18 cellular contexts compared by ENCODE assay signal in the genomic region with DNA sequence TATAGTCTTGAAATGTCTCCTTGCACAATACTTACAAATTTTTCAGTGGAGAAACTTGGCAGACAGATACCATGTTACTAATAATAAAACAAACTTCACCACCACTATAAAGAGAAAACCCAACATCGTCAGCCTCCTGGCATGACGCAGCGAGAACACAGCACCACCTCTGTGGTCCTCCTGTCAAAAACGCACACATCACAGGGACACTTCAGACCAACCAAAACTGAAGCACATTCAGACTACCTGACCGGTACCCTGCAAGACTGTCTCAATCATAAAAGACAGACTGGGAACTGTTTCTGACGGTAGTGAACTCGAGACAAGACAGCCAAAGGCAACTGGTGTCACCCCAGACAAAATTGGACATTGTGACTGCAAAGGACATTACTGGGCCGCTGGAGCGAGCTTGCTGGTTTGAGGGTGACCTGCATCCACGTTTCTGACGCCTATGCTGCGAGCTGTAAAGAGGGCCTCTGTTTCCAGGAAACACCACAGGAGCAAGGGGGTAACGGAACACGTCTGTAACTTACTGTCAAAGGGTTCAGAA. TPM values are rescaled to one million over a fixed set of nuclear protein-coding genes. Genes with fewer than 3 reads are reported as not detected.
DNase-seq lines count a peak whose midpoint lies in the region; ATAC-seq, FAIRE-seq and TF ChIP-seq lines count a peak whose summit lies in the region.
"Had no signal": no experiment of that assay in that cellular context is flagged by ENCODE, and none has a peak within 500 bp of the region (broad histone marks: within the 10 kb centered on the region; RNA-seq: fewer than 3 reads in every experiment).

No MANE protein-coding gene starts in this region.

- ATAC-seq in HepG2 (no peak), body of pancreas (no peak)

- no peaks in the 10 kb centered on the region for H3K4me1 ChIP-seq in HepG2 (ENCODE audit: insufficient read depth, low read length)
- peaks cover 0 to 14% (median 8%) of the 10 kb centered on the region in 4 donors for H3K4me1 ChIP-seq in tibial artery
- H3K4me1 ChIP-seq in body of pancreas = no peaks in the 10 kb centered on the region
- H3K4me1 ChIP-seq: parathyroid adenoma had no signal

- H3K27ac ChIP-seq in HepG2 (ENCODE audit: extremely low read length, insufficient read depth, low read length) (no peak overlapping the region), tibial artery (peak overlapping the region; percentile 64 to 69), body of pancreas (no peak overlapping the region)
- H3K27ac ChIP-seq: BLaER1, parathyroid adenoma, PC-9 had no signal

- no peaks in the 10 kb centered on the region for H3K79me2 ChIP-seq in HepG2 (ENCODE audit: insufficient read depth, low read length)
- H3K79me2 ChIP-seq: parathyroid adenoma had no signal

- no peak overlapping the region for H3K9ac ChIP-seq in HepG2 (ENCODE audit: insufficient read depth, low read depth, low read length)
- H3K9ac ChIP-seq: BLaER1, parathyroid adenoma had no signal

- TF ChIP-seq RAD21 in HepG2 (CRISPR knock-in tag; IDR thresholded peaks at IDR 0.05) = no peak

- H3K36me3 Mint-ChIP-seq in activated naive CD8-positive, alpha-beta T cell treated with anti-CD3 and anti-CD28 coated beads for 36 hours = peaks cover 57% of the 10 kb centered on the region

- H3K27ac Mint-ChIP-seq in activated naive CD8-positive, alpha-beta T cell treated with anti-CD3 and anti-CD28 coated beads for 36 hours = peak overlapping the region; percentile 61
- H3K27ac Mint-ChIP-seq: activated CD4-positive, alpha-beta T cell treated with anti-CD3 and anti-CD28 coated beads, Interleukin-2, amount 10 ng/mL, durations not matched to agents 24 days and 14 days had no signal

- in situ Hi-C loops in HepG2 (cut with HindIII; ENCODE audit: extremely low pct_ligation_motif_present, low pct_unique_long_range_greater_than_20kb) = no loop called here

- no peak for TF ChIP-seq CTCF in HepG2 (CRISPR knock-in tag; IDR thresholded peaks at IDR 0.05)
- TF ChIP-seq CTCF in tibial artery (IDR thresholded peaks at IDR 0.05) = no peak
- TF ChIP-seq CTCF in foreskin fibroblast (IDR thresholded peaks at IDR 0.05; ENCODE audit: low read depth, low read length) = no peak
- no peak for TF ChIP-seq CTCF in D721Med (IDR thresholded peaks at IDR 0.05; ENCODE audit: insufficient read depth, missing control alignments)
- no peak for TF ChIP-seq CTCF in body of pancreas (IDR thresholded peaks at IDR 0.05)

- TF ChIP-seq EP300 in HepG2 (IDR thresholded peaks at IDR 0.05; ENCODE audit: low read depth in 2 of 2, low read length in 2 of 2) (no peak), HepG2 (CRISPR knock-in tag; IDR thresholded peaks at IDR 0.05; ENCODE audit: borderline replicate concordance) (no peak)

- no peak overlapping the region for H2AFZ ChIP-seq in HepG2 (ENCODE audit: low read length)
- H2AFZ ChIP-seq: parathyroid adenoma, PC-9 had no signal

- no peaks in the 10 kb centered on the region for H4K20me1 ChIP-seq in HepG2 (ENCODE audit: insufficient read depth, low read length)

- H3K4me3 ChIP-seq in HepG2 (replicated peaks in 1 of 3; ENCODE audit: insufficient read depth in 1 of 3, low read depth in 2 of 3, low read length in 3 of 3) (no peak overlapping the region), tibial artery (no peak overlapping the region), foreskin fibroblast (ENCODE audit: low read depth in 1 of 2, low read length in 2 of 2) (no peak overlapping the region), body of pancreas (no peak overlapping the region)
- H3K4me3 ChIP-seq: BLaER1, PC-9 had no signal

- no peaks in the 10 kb centered on the region for H3K27me3 ChIP-seq in HepG2 (ENCODE audit: control insufficient read depth in 1 of 2, insufficient read depth in 2 of 2, low read length in 2 of 2)
- H3K27me3 ChIP-seq in tibial artery = no peaks in the 10 kb centered on the region
- no peaks in the 10 kb centered on the region for H3K27me3 ChIP-seq in body of pancreas
- H3K27me3 ChIP-seq: BLaER1 had no signal

- intact Hi-C loops in HepG2 (cut with micrococcal nuclease; ENCODE audit: unreplicated experiment) (no loop called here), tibial artery (cut with DNase I; ENCODE audit: low total_unique reads) (no loop called here), body of pancreas (cut with DNase I) (no loop called here)

- no peaks in the 10 kb centered on the region for H3K9me3 ChIP-seq in HepG2 (ENCODE audit: low read length)
- H3K9me3 ChIP-seq in tibial artery = no peaks in the 10 kb centered on the region
- no peaks in the 10 kb centered on the region for H3K9me3 ChIP-seq in body of pancreas
- H3K9me3 ChIP-seq: BLaER1 had no signal

- DNase-seq in activated naive CD8-positive, alpha-beta T cell treated with anti-CD3 and anti-CD28 coated beads for 36 hours = no peak
- DNase-seq in fibroblast of gingiva (ENCODE audit: low read depth) (peak; percentile 39), HepG2 (ENCODE audit: low spot score) (no peak), tibial artery (no peak), foreskin fibroblast (no peak), D721Med (ENCODE audit: insufficient read length, low spot score) (no peak), body of pancreas (no peak), NCI-H82 (lab: John Stamatoyannopoulos, UW) (no peak)
- DNase-seq: activated CD4-positive, alpha-beta T cell treated with anti-CD3 and anti-CD28 coated beads, Interleukin-2, amount 10 ng/mL, durations not matched to agents 24 days and 14 days; activated naive CD4-positive, alpha-beta T cell; DMS 273 treated with DMSO at 0.1 percent for 48 hours; NCI-H1417 treated with DMSO at 0.1 percent for 48 hours; NCI-H774; PC-9; trophoblast cell had no signal

- H3K9me3 Mint-ChIP-seq in activated naive CD8-positive, alpha-beta T cell treated with anti-CD3 and anti-CD28 coated beads for 36 hours = no peaks in the 10 kb centered on the region
- H3K9me3 Mint-ChIP-seq: activated CD4-positive, alpha-beta T cell treated with anti-CD3 and anti-CD28 coated beads, Interleukin-2, amount 10 ng/mL, durations not matched to agents 24 days and 14 days had no signal

- no peak overlapping the region for H3K4me2 ChIP-seq in HepG2 (ENCODE audit: low read depth, low read length)
- H3K4me2 ChIP-seq: BLaER1, PC-9 had no signal

- BruUV-seq in HepG2 (replicated peaks; lab: Mats Ljungman, UMichigan) = no TSS peak

- TF ChIP-seq POLR2A in HepG2 (IDR thresholded peaks at IDR 0.05; ENCODE audit: insufficient read depth in 1 of 2, low read depth in 2 of 2, low read length in 2 of 2) (no peak), body of pancreas (IDR thresholded peaks at IDR 0.05) (no peak)

- H3K4me1 Mint-ChIP-seq in activated naive CD8-positive, alpha-beta T cell treated with anti-CD3 and anti-CD28 coated beads for 36 hours = no peaks in the 10 kb centered on the region
- H3K4me1 Mint-ChIP-seq: activated CD4-positive, alpha-beta T cell treated with anti-CD3 and anti-CD28 coated beads, Interleukin-2, amount 10 ng/mL, durations not matched to agents 24 days and 14 days had no signal

- POLR2A ChIA-PET in HepG2 (lab: Yijun Ruan, JAX) = no interaction called here

- H3K4me3 Mint-ChIP-seq in activated naive CD8-positive, alpha-beta T cell treated with anti-CD3 and anti-CD28 coated beads for 36 hours = no peak overlapping the region
- H3K4me3 Mint-ChIP-seq: activated CD4-positive, alpha-beta T cell treated with anti-CD3 and anti-CD28 coated beads, Interleukin-2, amount 10 ng/mL, durations not matched to agents 24 days and 14 days had no signal

- CTCF ChIA-PET in HepG2 (lab: Yijun Ruan, JAX; ENCODE audit: low intra/inter-chr PET ratio, low total read pairs) = no interaction called here

- H3K27me3 Mint-ChIP-seq in activated naive CD8-positive, alpha-beta T cell treated with anti-CD3 and anti-CD28 coated beads for 36 hours = no peaks in the 10 kb centered on the region
- H3K27me3 Mint-ChIP-seq: activated CD4-positive, alpha-beta T cell treated with anti-CD3 and anti-CD28 coated beads, Interleukin-2, amount 10 ng/mL, durations not matched to agents 24 days and 14 days had no signal

- WGBS in HepG2 (ENCODE audit: low lambda C conversion rate) = over 99% methylated on average over 14 of the region's 14 CpGs
- WGBS in body of pancreas, 2 donors = 81 to 89% methylated on average over 13 to 14 of the region's 14 CpGs

- no peak for FAIRE-seq in HepG2 (lab: Jason Lieb, UNC)
- FAIRE-seq in D721Med (lab: Jason Lieb, UNC) = no peak
- FAIRE-seq: TTC549 had no signal

- H3K36me3 ChIP-seq in HepG2 (replicated peaks in 1 of 2; ENCODE audit: control insufficient read depth in 1 of 2, insufficient read depth in 2 of 2, low read length in 2 of 2) = peaks cover 21 to 50% of the 10 kb centered on the region in 2 experiments
- peaks cover 28 to 77% (median 64%) of the 10 kb centered on the region in 3 donors for H3K36me3 ChIP-seq in tibial artery
- peaks cover 5 to 32% of the 10 kb centered on the region in 2 donors for H3K36me3 ChIP-seq in body of pancreas (replicated peaks in 1 of 2; ENCODE audit: insufficient read depth in 1 of 2, low read depth in 2 of 2)

RNA-seq across cellular contexts. Expression of a gene that starts 34.4 kb away (rescaled TPM):
- total RNA-seq in activated naive CD8-positive, alpha-beta T cell treated with anti-CD3 and anti-CD28 coated beads for 36 hours = 100 to 1,000 TPM; 148 to 159 TPM
- total RNA-seq in HepG2 (2016; rRNA removed; fragmentation: Illumina TruSeq; extraction: Trizol) (69.1 and 71.4 TPM in 2 replicates), body of pancreas (10 to 100 TPM; 35.0 to 45.8 TPM)
- 12.3 and 15.9 TPM in 2 replicates for total RNA-seq in HepG2 (2016; cell fraction: cytosol; rRNA removed; fragmentation: Illumina TruSeq; extraction: Trizol; ENCODE audit: low read depth)
- 58.5 and 66.7 TPM in 2 replicates for total RNA-seq in HepG2 (2016; cell fraction: insoluble cytoplasmic fraction; rRNA removed; fragmentation: Illumina TruSeq; extraction: Trizol)
- 16.2 and 18.1 TPM in 2 replicates for total RNA-seq in HepG2 (2016; cell fraction: membrane; rRNA removed; fragmentation: Illumina TruSeq; extraction: Trizol)
- 50.6 and 60.7 TPM in 2 replicates for total RNA-seq in HepG2 (2016; cell fraction: nucleus; rRNA removed; fragmentation: Illumina TruSeq; extraction: Trizol)
- 51.7 and 52.1 TPM in 2 replicates for polyA plus RNA-seq in HepG2 (2011; rRNA removed)
- polyA plus RNA-seq in HepG2 (2011; cell fraction: cytosol; rRNA removed) = 24.9 and 27.2 TPM in 2 replicates
- 138 and 148 TPM in 2 replicates for polyA plus RNA-seq in HepG2 (2011; cell fraction: nucleus; rRNA removed)
- 44.6 and 48.0 TPM in 2 replicates for polyA plus RNA-seq in HepG2 (2012)
- polyA plus RNA-seq in HepG2 (2016; cell fraction: cytosol; fragmentation: Illumina TruSeq; extraction: Trizol; ENCODE audit: low read depth) = 2.3 and 3.1 TPM in 2 replicates
- 59.3 and 62.8 TPM in 2 replicates for polyA plus RNA-seq in HepG2 (2016; cell fraction: insoluble cytoplasmic fraction; fragmentation: Illumina TruSeq; extraction: Trizol; ENCODE audit: low read depth)
- polyA plus RNA-seq in HepG2 (2016; cell fraction: membrane; fragmentation: Illumina TruSeq; extraction: Trizol; ENCODE audit: low read depth) = 7.1 and 8.4 TPM in 2 replicates
- 140 and 147 TPM in 2 replicates for polyA plus RNA-seq in HepG2 (2016; cell fraction: nucleus; fragmentation: Illumina TruSeq; extraction: Trizol; ENCODE audit: insufficient read depth, low read depth)
- polyA minus RNA-seq in HepG2 (2011; rRNA and poly(A)+ RNA removed; ENCODE audit: low replicate concordance) = 25.9 and 113 TPM in 2 replicates
- polyA minus RNA-seq in HepG2 (2011; cell fraction: cytosol; rRNA and poly(A)+ RNA removed) = 17.2 and 20.0 TPM in 2 replicates
- 82.3 and 82.4 TPM in 2 replicates for polyA minus RNA-seq in HepG2 (2011; cell fraction: nucleus; rRNA and poly(A)+ RNA removed)

RNA-seq across cellular contexts. Expression of a gene that starts 34.8 kb away (rescaled TPM):
- total RNA-seq in activated naive CD8-positive, alpha-beta T cell treated with anti-CD3 and anti-CD28 coated beads for 36 hours = 10 to 100 TPM; 14.1 to 14.3 TPM
- total RNA-seq in HepG2 (2016; rRNA removed; fragmentation: Illumina TruSeq; extraction: Trizol) (6.1 and 7.1 TPM in 2 replicates), body of pancreas (1 to 10 TPM; 1.6 to 4.2 TPM)
- 2.8 and 4.1 TPM in 2 replicates for total RNA-seq in HepG2 (2016; cell fraction: cytosol; rRNA removed; fragmentation: Illumina TruSeq; extraction: Trizol; ENCODE audit: low read depth)
- 5.8 and 5.9 TPM in 2 replicates for total RNA-seq in HepG2 (2016; cell fraction: insoluble cytoplasmic fraction; rRNA removed; fragmentation: Illumina TruSeq; extraction: Trizol)
- 5.5 and 6.5 TPM in 2 replicates for total RNA-seq in HepG2 (2016; cell fraction: membrane; rRNA removed; fragmentation: Illumina TruSeq; extraction: Trizol)
- 4.9 and 7.7 TPM in 2 replicates for total RNA-seq in HepG2 (2016; cell fraction: nucleus; rRNA removed; fragmentation: Illumina TruSeq; extraction: Trizol)
- 9.9 and 11.3 TPM in 2 replicates for polyA plus RNA-seq in HepG2 (2011; rRNA removed)
- 7.8 and 8.2 TPM in 2 replicates for polyA plus RNA-seq in HepG2 (2011; cell fraction: cytosol; rRNA removed)
- polyA plus RNA-seq in HepG2 (2011; cell fraction: nucleus; rRNA removed) = 10.7 TPM in 2 replicates
- polyA plus RNA-seq in HepG2 (2012) = 4.4 and 4.9 TPM in 2 replicates
- 3.6 and 3.9 TPM in 2 replicates for polyA plus RNA-seq in HepG2 (2016; cell fraction: cytosol; fragmentation: Illumina TruSeq; extraction: Trizol; ENCODE audit: low read depth)
- 8.8 and 9.6 TPM in 2 replicates for polyA plus RNA-seq in HepG2 (2016; cell fraction: insoluble cytoplasmic fraction; fragmentation: Illumina TruSeq; extraction: Trizol; ENCODE audit: low read depth)
- 6.4 and 6.8 TPM in 2 replicates for polyA plus RNA-seq in HepG2 (2016; cell fraction: membrane; fragmentation: Illumina TruSeq; extraction: Trizol; ENCODE audit: low read depth)
- 8.8 and 9.4 TPM in 2 replicates for polyA plus RNA-seq in HepG2 (2016; cell fraction: nucleus; fragmentation: Illumina TruSeq; extraction: Trizol; ENCODE audit: insufficient read depth, low read depth)
- polyA minus RNA-seq in HepG2 (2011; rRNA and poly(A)+ RNA removed; ENCODE audit: low replicate concordance) = 19.3 and 93.8 TPM in 2 replicates
- polyA minus RNA-seq in HepG2 (2011; cell fraction: cytosol; rRNA and poly(A)+ RNA removed) = 2.8 and 4.6 TPM in 2 replicates
- 10.6 and 11.2 TPM in 2 replicates for polyA minus RNA-seq in HepG2 (2011; cell fraction: nucleus; rRNA and poly(A)+ RNA removed)

Comparison
In these comparisons a context has a peak if more than half of its experiments do, and no peak if none do; other contexts are left out.
1. H3K27ac ChIP-seq: peak in tibial artery (2 of 2); none in HepG2 (single experiment) and body of pancreas (0 of 4).